In the genomic region with DNA sequence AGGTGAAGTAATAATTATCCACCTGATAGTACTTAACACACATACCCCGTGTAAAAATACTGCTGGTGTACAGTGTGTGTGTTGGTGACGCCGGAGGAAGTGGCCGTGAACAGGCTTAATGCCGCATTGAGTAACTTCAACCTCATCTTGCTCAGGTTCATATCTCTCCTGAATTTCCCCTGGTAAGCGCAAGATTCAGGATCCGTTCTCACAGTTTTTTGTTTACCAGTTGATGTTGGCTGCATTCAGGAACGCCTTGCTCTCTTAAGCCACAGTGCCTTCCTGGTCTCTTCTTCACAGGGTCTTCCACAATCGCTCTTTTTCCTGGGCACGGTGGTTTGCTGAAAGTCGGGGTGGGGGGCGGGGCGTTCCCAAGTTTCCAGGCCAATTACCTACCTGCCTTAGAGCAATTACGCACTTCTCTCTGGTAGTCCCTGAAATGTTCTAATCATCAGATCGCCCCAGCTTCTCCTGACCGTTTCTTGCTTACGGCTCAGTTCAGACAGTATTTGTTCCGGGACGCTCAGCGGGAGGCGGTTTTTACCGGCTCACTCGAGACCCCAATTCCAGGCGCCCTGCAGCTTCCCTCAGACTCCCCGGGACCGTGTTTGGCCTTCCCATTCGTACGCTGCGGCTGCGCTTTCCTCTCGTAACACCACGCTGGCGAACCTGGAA, we compare ENCODE assay signal across 8 cellular contexts. TPM values are rescaled to one million over a fixed set of nuclear protein-coding genes. Genes with fewer than 3 reads are reported as not detected.
DNase-seq lines count a peak whose midpoint lies in the region; ATAC-seq and TF ChIP-seq lines count a peak whose summit lies in the region.

No MANE protein-coding gene starts in this region.

- H3K4me1 ChIP-seq in CD4-positive, CD25-positive, alpha-beta regulatory T cell (ENCODE audit: control insufficient read depth, insufficient read depth, low read length, poor library complexity, severe bottlenecking) = peaks cover 45% of the 10 kb centered on the region
- H3K4me1 ChIP-seq in mesodermal cell (ENCODE audit: control insufficient read depth, insufficient read depth, low read length, poor library complexity, severe bottlenecking) = peaks cover 12% of the 10 kb centered on the region

- peak overlapping the region; percentile 70 for H3K27ac ChIP-seq in CD4-positive, CD25-positive, alpha-beta regulatory T cell (ENCODE audit: insufficient read depth, low read length, poor library complexity, severe bottlenecking)
- H3K27ac ChIP-seq in coronary artery (peak overlapping the region; percentile 97 to 98), mesodermal cell (ENCODE audit: low read depth, low read length, severe bottlenecking) (peak overlapping the region; percentile 92)

- H3K4me3 Mint-ChIP-seq in CD4-positive, CD25-positive, alpha-beta regulatory T cell = peak overlapping the region; percentile 93 to 97 (median 97)
- H3K4me3 Mint-ChIP-seq in type B pancreatic cell = peak overlapping the region; percentile 99

- peak overlapping the region; percentile 96 to 97 (median 96) for H3K27ac Mint-ChIP-seq in CD4-positive, CD25-positive, alpha-beta regulatory T cell
- H3K27ac Mint-ChIP-seq in type B pancreatic cell = peak overlapping the region; percentile 98

- H3K4me1 Mint-ChIP-seq in CD4-positive, CD25-positive, alpha-beta regulatory T cell = peaks cover 39 to 69% (median 54%) of the 10 kb centered on the region in 4 donors
- H3K4me1 Mint-ChIP-seq in type B pancreatic cell (ENCODE audit: unreplicated experiment) = peaks cover 28% of the 10 kb centered on the region

- H3K27me3 Mint-ChIP-seq in CD4-positive, CD25-positive, alpha-beta regulatory T cell = peaks cover 7% of the 10 kb centered on the region
- no peaks in the 10 kb centered on the region for H3K27me3 Mint-ChIP-seq in type B pancreatic cell

- H3K27me3 ChIP-seq in CD4-positive, CD25-positive, alpha-beta regulatory T cell (ENCODE audit: control insufficient read depth, insufficient read depth, low read length) = no peaks in the 10 kb centered on the region

- H3K9me3 ChIP-seq in CD4-positive, CD25-positive, alpha-beta regulatory T cell (ENCODE audit: control insufficient read depth in 2 of 2, low read length in 2 of 2) = peaks cover 0 to 9% of the 10 kb centered on the region in 2 experiments
- peaks cover 3% of the 10 kb centered on the region for H3K9me3 ChIP-seq in mesodermal cell (ENCODE audit: control insufficient read depth, low read length)

- peak overlapping the region; percentile 94 for H3K4me3 ChIP-seq in CD4-positive, CD25-positive, alpha-beta regulatory T cell (ENCODE audit: low read depth, low read length)
- H3K4me3 ChIP-seq in coronary artery (peak overlapping the region; percentile 97), mesodermal cell (ENCODE audit: extremely low read depth, insufficient read depth, low read length, poor library complexity, severe bottlenecking) (peak overlapping the region; percentile 91)

- peaks cover 0 to 16% (median 6%) of the 10 kb centered on the region in 7 donors for H3K9me3 Mint-ChIP-seq in CD4-positive, CD25-positive, alpha-beta regulatory T cell
- H3K9me3 Mint-ChIP-seq in type B pancreatic cell = no peaks in the 10 kb centered on the region

- in situ Hi-C loops in SK-MEL-5 (cut with HindIII; ENCODE audit: low pct_unique_long_range_greater_than_20kb, low sequenced_read_pairs) = no loop called here

- peak in 1 of 2 donors; percentile 11 for ATAC-seq in CD4-positive, CD25-positive, alpha-beta regulatory T cell (ENCODE audit: low read depth in 2 of 2)
- ATAC-seq in GM19452 (IDR thresholded peaks at IDR 0.05; ENCODE audit: unreplicated experiment) = peak; percentile 12

- DNase-seq in CD4-positive, CD25-positive, alpha-beta regulatory T cell = peak; percentile 4 to 68 (median 47)
- DNase-seq in HuH-7.5 (ENCODE audit: low spot score) (peak; percentile 11), SK-MEL-5 (ENCODE audit: low read depth, low spot score) (peak; percentile 44), coronary artery (ENCODE audit: low spot score) (no peak), type B pancreatic cell (ENCODE audit: extremely low spot score, unreplicated experiment) (no peak), GM19240 (ENCODE audit: insufficient read length, low spot score) (no peak)

- peaks cover 12% of the 10 kb centered on the region for H3K36me3 Mint-ChIP-seq in CD4-positive, CD25-positive, alpha-beta regulatory T cell
- peaks cover 3% of the 10 kb centered on the region for H3K36me3 Mint-ChIP-seq in type B pancreatic cell

- no peak for TF ChIP-seq CTCF in coronary artery (IDR thresholded peaks at IDR 0.05)
- TF ChIP-seq CTCF in type B pancreatic cell (conservative IDR thresholded peaks at IDR 0.05) = no peak

- no peaks in the 10 kb centered on the region for H3K36me3 ChIP-seq in CD4-positive, CD25-positive, alpha-beta regulatory T cell (ENCODE audit: control insufficient read depth, insufficient read depth, low read length)
- peaks cover 12% of the 10 kb centered on the region for H3K36me3 ChIP-seq in mesodermal cell (ENCODE audit: control insufficient read depth, insufficient read depth, low read length)

- WGBS in mesodermal cell (ENCODE audit: insufficient coverage in 2 of 2), 2 experiments = 0 to 3% methylated on average over 23 to 26 of the region's 33 CpGs

RNA-seq across cellular contexts. Expression of gene DNAJC3, which starts 0.7 kb away (rescaled TPM):
- 22.4 TPM for total RNA-seq in CD4-positive, CD25-positive, alpha-beta regulatory T cell
- 10 to 100 TPM; 11.1 to 17.1 (median 14.1) TPM for polyA plus RNA-seq in CD4-positive, CD25-positive, alpha-beta regulatory T cell
- total RNA-seq in SK-MEL-5 (2014; rRNA removed; shearing (Covaris generic)) = 66.0 and 66.6 TPM in 2 replicates
- 27.4 and 36.6 TPM in 2 replicates for polyA plus RNA-seq in SK-MEL-5 (2015; cell fraction: cytosol; rRNA removed)
- 10.9 and 15.0 TPM in 2 replicates for polyA plus RNA-seq in SK-MEL-5 (2015; cell fraction: nucleus; rRNA removed)
- 25.1 TPM for polyA plus RNA-seq in mesodermal cell (2013, experiment 1 of 2)
- 28.1 TPM for polyA plus RNA-seq in mesodermal cell (2013, experiment 2 of 2)
- total RNA-seq in type B pancreatic cell (ENCODE audit: low replicate concordance) = 26.4 and 29.0 TPM in 2 replicates

RNA-seq across cellular contexts. Expression of gene DZIP1, which starts 31.7 kb away (rescaled TPM):
- total RNA-seq in CD4-positive, CD25-positive, alpha-beta regulatory T cell = not detected
- polyA plus RNA-seq in CD4-positive, CD25-positive, alpha-beta regulatory T cell = not detected
- total RNA-seq in SK-MEL-5 (2014; rRNA removed; shearing (Covaris generic)) = 16.1 and 20.1 TPM in 2 replicates
- polyA plus RNA-seq in SK-MEL-5 (2015; cell fraction: cytosol; rRNA removed) = 20.5 and 20.9 TPM in 2 replicates
- 64.1 and 84.4 TPM in 2 replicates for polyA plus RNA-seq in SK-MEL-5 (2015; cell fraction: nucleus; rRNA removed)
- 36.6 TPM for polyA plus RNA-seq in mesodermal cell (2013, experiment 1 of 2)
- 40.4 TPM for polyA plus RNA-seq in mesodermal cell (2013, experiment 2 of 2)
- total RNA-seq in type B pancreatic cell (ENCODE audit: low replicate concordance) = 5.9 and 51.3 TPM in 2 replicates

Comparison
In these comparisons a context has a peak if more than half of its experiments do, and no peak if none do; other contexts are left out.
1. DNase-seq: peak in CD4-positive, CD25-positive, alpha-beta regulatory T cell (3 of 3), HuH-7.5 (single experiment) and SK-MEL-5 (single experiment); none in coronary artery (single experiment), type B pancreatic cell (single experiment) and GM19240 (single experiment).
2. Peak in every context shown above with its lines, with median percentiles within 50 percentile points of each other: H3K27ac ChIP-seq and H3K4me3 ChIP-seq.